22 cellular contexts compared by ENCODE assay signal in the genomic region with DNA sequence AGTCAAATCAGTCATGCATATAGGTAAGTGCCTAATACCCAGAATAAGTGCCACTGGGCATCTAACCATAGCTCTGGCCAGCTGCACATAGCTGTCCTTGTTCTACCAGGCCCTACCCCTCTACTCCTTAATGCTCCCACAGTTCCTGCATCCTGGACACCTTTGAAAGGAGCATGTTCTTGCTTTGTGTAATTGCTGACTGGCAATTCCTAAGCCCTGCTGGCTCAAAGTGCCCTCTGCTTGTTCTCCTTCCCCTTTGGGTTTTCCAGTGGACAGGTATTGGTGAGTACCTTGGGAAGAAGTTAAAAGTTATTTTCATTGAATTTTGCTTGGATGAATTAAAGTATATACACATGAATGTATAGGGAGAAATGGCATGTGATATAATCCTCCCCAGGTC.
"Had no signal": no experiment of that assay in that cellular context is flagged by ENCODE, and none has a peak within 500 bp of the region (broad histone marks: within the 10 kb centered on the region; RNA-seq: fewer than 3 reads in every experiment).

No MANE protein-coding gene starts in this region.

- H3K4me2 ChIP-seq: SK-N-SH had no signal

- H3K9me3 ChIP-seq: SK-N-SH had no signal

- H3K9ac ChIP-seq: SK-N-SH had no signal

- H3K27ac ChIP-seq: HL-60, RWPE1 had no signal

- ATAC-seq: Panc1, PC-3 had no signal

- DNase-seq: Kasumi-1, KG1, MM.1S, NCI-H1092 treated with DMSO at 0.1 percent for 48 hours, NCI-H1436, NCI-H187, NCI-H2029, NCI-H2081 treated with DMSO at 0.1 percent for 48 hours, NCI-H2171, NCI-H226, NCI-H446, NCI-H510A, NCI-H524 treated with DMSO at 0.1 percent for 48 hours, NCI-H69, NCI-H774, PC-3, SHP77, SK-N-SH, SW 1271 had no signal
